1 cellular context compared by ENCODE assay signal in genomic region chrX:48531359-48531954, GRCh38.
TF ChIP-seq lines count a peak whose summit lies in the region.

No MANE protein-coding gene starts in this region.

TF ChIP-seq in HepG2, 621 proteins besides CTCF, POLR2A, EP300 and RAD21:
- TF ChIP-seq KLF15 (CRISPR knock-in tag; IDR thresholded peaks at IDR 0.05; ENCODE audit: borderline replicate concordance), result no peak
- TF ChIP-seq SYNCRIP (IDR thresholded peaks at IDR 0.05; ENCODE audit: insufficient read depth, low read depth, low read length), result no peak
- TF ChIP-seq MYPOP (CRISPR knock-in tag; IDR thresholded peaks at IDR 0.05), result no peak
- TF ChIP-seq ZNF292 (CRISPR knock-in tag; IDR thresholded peaks at IDR 0.05; ENCODE audit: borderline replicate concordance, low read depth), result no peak
- TF ChIP-seq BORCS8-MEF2B (CRISPR knock-in tag; IDR thresholded peaks at IDR 0.05), result no peak
